8 cellular contexts compared by ENCODE assay signal in genomic region chr13:99895428-99895998, GRCh38.
DNase-seq lines count a peak whose midpoint lies in the region; ATAC-seq and TF ChIP-seq lines count a peak whose summit lies in the region.

No MANE protein-coding gene starts in this region.

- H3K4me3 Mint-ChIP-seq in activated T-helper 2 cell treated with anti-CD3 and anti-CD28 coated beads, Interferon-gamma antibody, Interleukin-2, Interleukin-4, amounts not matched to agents 10 μg/mL and 5 μg/mL and 100 μg/mL, durations not matched to agents 14 hours and 24 hours and 36 hours (ENCODE audit: low read depth): peak overlapping the region; percentile 55

- intact Hi-C loops in activated T-helper 2 cell treated with anti-CD3 and anti-CD28 coated beads, Interferon-gamma antibody, Interleukin-2, Interleukin-4, amounts not matched to agents 10 μg/mL and 5 μg/mL and 100 μg/mL, durations not matched to agents 14 hours and 24 hours and 36 hours (cut with micrococcal nuclease): loop anchor here (5.0 kb wide), 3 partner anchors 77 to 238 kb away; partner anchors contain the start of gene ZIC5

- no peaks in the 10 kb centered on the region for H3K9me3 ChIP-seq in iPS-18c (ENCODE audit: control insufficient read depth, insufficient read depth, low read length)

- peaks cover 4% of the 10 kb centered on the region for H3K4me1 Mint-ChIP-seq in activated T-helper 2 cell treated with anti-CD3 and anti-CD28 coated beads, Interferon-gamma antibody, Interleukin-2, Interleukin-4, amounts not matched to agents 10 μg/mL and 5 μg/mL and 100 μg/mL, durations not matched to agents 14 hours and 24 hours and 36 hours (ENCODE audit: low read depth)

- H3K36me3 Mint-ChIP-seq in activated T-helper 2 cell treated with anti-CD3 and anti-CD28 coated beads, Interferon-gamma antibody, Interleukin-2, Interleukin-4, amounts not matched to agents 10 μg/mL and 5 μg/mL and 100 μg/mL, durations not matched to agents 14 hours and 24 hours and 36 hours (ENCODE audit: low read depth): no peaks in the 10 kb centered on the region

- H3K27ac Mint-ChIP-seq in activated T-helper 2 cell treated with anti-CD3 and anti-CD28 coated beads, Interferon-gamma antibody, Interleukin-2, Interleukin-4, amounts not matched to agents 10 μg/mL and 5 μg/mL and 100 μg/mL, durations not matched to agents 14 hours and 24 hours and 36 hours: no peak overlapping the region

- H3K27me3 Mint-ChIP-seq in activated T-helper 2 cell treated with anti-CD3 and anti-CD28 coated beads, Interferon-gamma antibody, Interleukin-2, Interleukin-4, amounts not matched to agents 10 μg/mL and 5 μg/mL and 100 μg/mL, durations not matched to agents 14 hours and 24 hours and 36 hours (ENCODE audit: low read depth): peaks cover 66% of the 10 kb centered on the region

- peak overlapping the region; percentile 37; the same call in 1 of the 2 replicates for H3K4me3 ChIP-seq in iPS-18c (ENCODE audit: insufficient read depth, low read depth, low read length)

- no peaks in the 10 kb centered on the region for H3K9me3 Mint-ChIP-seq in activated T-helper 2 cell treated with anti-CD3 and anti-CD28 coated beads, Interferon-gamma antibody, Interleukin-2, Interleukin-4, amounts not matched to agents 10 μg/mL and 5 μg/mL and 100 μg/mL, durations not matched to agents 14 hours and 24 hours and 36 hours

- ATAC-seq in GM21786 (IDR thresholded peaks at IDR 0.05; ENCODE audit: unreplicated experiment): no peak
- no peak for ATAC-seq in HG03460 (IDR thresholded peaks at IDR 0.05; ENCODE audit: unreplicated experiment)
- ATAC-seq in HG02678 (IDR thresholded peaks at IDR 0.05; ENCODE audit: unreplicated experiment): no peak

- TF ChIP-seq CTCF in GM20000 (IDR thresholded peaks at IDR 0.05; ENCODE audit: extremely low read depth, missing control alignments): no peak

- DNase-seq in GM20000 (ENCODE audit: low spot score) (peak; percentile 43), NCI-H774 (lab: John Stamatoyannopoulos, UW) (no peak)
- DNase-seq in activated T-helper 2 cell treated with anti-CD3 and anti-CD28 coated beads, Interferon-gamma antibody, Interleukin-2, Interleukin-4, amounts not matched to agents 10 μg/mL and 5 μg/mL and 100 μg/mL, durations not matched to agents 14 hours and 24 hours and 36 hours (ENCODE audit: low spot score): no peak
- peak; percentile 7 for DNase-seq in stimulated activated CD4-positive, alpha-beta T cell treated with anti-CD3 and anti-CD28 coated beads, Interleukin-4, amount 100 ng/mL, for 1 hour

Comparison
In these comparisons a context has a peak if more than half of its experiments do, and no peak if none do; other contexts are left out.
1. DNase-seq: peak in GM20000 (single experiment) and stimulated activated CD4-positive, alpha-beta T cell treated with anti-CD3 and anti-CD28 coated beads, Interleukin-4, amount 100 ng/mL, for 1 hour (single experiment); none in activated T-helper 2 cell treated with anti-CD3 and anti-CD28 coated beads, Interferon-gamma antibody, Interleukin-2, Interleukin-4, amounts not matched to agents 10 μg/mL and 5 μg/mL and 100 μg/mL, durations not matched to agents 14 hours and 24 hours and 36 hours (single experiment) and NCI-H774 (single experiment).